9 cellular contexts compared by ENCODE assay signal in genomic region chr14:74980746-74981661, GRCh38. TPM values are rescaled to one million over a fixed set of nuclear protein-coding genes. Genes with fewer than 3 reads are reported as not detected.
DNase-seq lines count a peak whose midpoint lies in the region; ATAC-seq and TF ChIP-seq lines count a peak whose summit lies in the region.
"Had no signal": no experiment of that assay in that cellular context is flagged by ENCODE, and none has a peak within 500 bp of the region (broad histone marks: within the 10 kb centered on the region; RNA-seq: fewer than 3 reads in every experiment).

No MANE protein-coding gene starts in this region.

- H3K9me3 Mint-ChIP-seq in natural killer cell = no peaks in the 10 kb centered on the region

- DNase-seq in NCI-H146 (lab: John Stamatoyannopoulos, UW) (peak; percentile 59), brain pericyte (ENCODE audit: low read depth, low spot score) (peak; percentile 87), right lobe of liver (peak in 1 of 3 donors; percentile 43), natural killer cell (no peak)

- H3K4me3 Mint-ChIP-seq in natural killer cell = no peak overlapping the region
- H3K4me3 Mint-ChIP-seq: activated naive CD8-positive, alpha-beta T cell had no signal

- H3K36me3 ChIP-seq in BLaER1 (no peaks in the 10 kb centered on the region), right lobe of liver (no peaks in the 10 kb centered on the region)

- TF ChIP-seq CTCF in right lobe of liver (IDR thresholded peaks at IDR 0.05) (no peak), natural killer cell (IDR thresholded peaks at IDR 0.05) (no peak)

- H4K20me1 ChIP-seq in BLaER1 = no peaks in the 10 kb centered on the region

- H3K27ac Mint-ChIP-seq in natural killer cell = no peak overlapping the region
- H3K27ac Mint-ChIP-seq: activated naive CD8-positive, alpha-beta T cell had no signal

- intact Hi-C loops in right lobe of liver (cut with DNase I) (no loop called here), natural killer cell (cut with micrococcal nuclease) (no loop called here)

- ATAC-seq in right lobe of liver (peak in 3 of 4 donors; percentile 11 to 18 (median 16)), natural killer cell (no peak), HG02884 (IDR thresholded peaks at IDR 0.05; ENCODE audit: unreplicated experiment) (no peak), HG03432 (IDR thresholded peaks at IDR 0.05; ENCODE audit: unreplicated experiment) (no peak), GM21390 (IDR thresholded peaks at IDR 0.05; ENCODE audit: unreplicated experiment) (no peak)

- no peaks in the 10 kb centered on the region for H3K4me1 Mint-ChIP-seq in natural killer cell

- H3K27me3 ChIP-seq in BLaER1 (no peaks in the 10 kb centered on the region), right lobe of liver (no peaks in the 10 kb centered on the region)

- H3K36me3 Mint-ChIP-seq in natural killer cell = no peaks in the 10 kb centered on the region
- H3K36me3 Mint-ChIP-seq: activated naive CD8-positive, alpha-beta T cell had no signal

- 47% methylated on average over 3 of the region's 40 CpGs for WGBS in right lobe of liver (ENCODE audit: insufficient coverage, low coverage, low lambda C conversion rate, missing lambda C conversion rate)

- peak overlapping the region; percentile 50 for H3K4me2 ChIP-seq in BLaER1

- no peaks in the 10 kb centered on the region for H3K9me3 ChIP-seq in BLaER1
- no peaks in the 10 kb centered on the region for H3K9me3 ChIP-seq in right lobe of liver

- no peaks in the 10 kb centered on the region for H3K27me3 Mint-ChIP-seq in natural killer cell (ENCODE audit: low read depth in 2 of 2)
- H3K27me3 Mint-ChIP-seq: activated naive CD8-positive, alpha-beta T cell had no signal

- H3K9ac ChIP-seq in BLaER1 = no peak overlapping the region

- no peak overlapping the region for H3K4me3 ChIP-seq in BLaER1
- H3K4me3 ChIP-seq in right lobe of liver = no peak overlapping the region

- peaks cover 39% of the 10 kb centered on the region for H3K4me1 ChIP-seq in BLaER1
- H3K4me1 ChIP-seq in right lobe of liver = no peaks in the 10 kb centered on the region

- TF ChIP-seq POLR2A in right lobe of liver (IDR thresholded peaks at IDR 0.05) = no peak

- H3K27ac ChIP-seq in BLaER1 = peak overlapping the region; percentile 63
- H3K27ac ChIP-seq in right lobe of liver = no peak overlapping the region

RNA-seq across cellular contexts. Expression of gene EIF2B2, which starts 21.7 kb away (rescaled TPM):
- total RNA-seq in right lobe of liver (10 to 100 TPM; 16.1 to 37.5 (median 20.1) TPM), natural killer cell (10 to 100 TPM; 22.2 to 45.1 (median 31.2) TPM)

RNA-seq across cellular contexts. Expression of gene PGF, which starts 25.6 kb away (rescaled TPM):
- 1 to 10 TPM in 5 of 6 experiments, under 1 TPM in 1; 0.55 to 4.2 (median 2.1) TPM for total RNA-seq in right lobe of liver
- total RNA-seq in natural killer cell = under 1 TPM in 2 of 3 donors, not detected in 1; 0.33 to 0.34 TPM

RNA-seq across cellular contexts. Expression of gene RPS6KL1, which starts 57.9 kb away (rescaled TPM):
- 1 to 10 TPM; 3.9 to 7.9 (median 4.9) TPM for total RNA-seq in right lobe of liver
- total RNA-seq in natural killer cell = 1 to 10 TPM; 1.9 to 7.9 (median 2.9) TPM

Comparison
In these comparisons a context has a peak if more than half of its experiments do, and no peak if none do; other contexts are left out.
1. ATAC-seq: peak in right lobe of liver (3 of 4); none in natural killer cell (0 of 3), HG02884 (single experiment), HG03432 (single experiment) and GM21390 (single experiment).